Comparison of ENCODE assay signal across 17 cellular contexts in the genomic region with DNA sequence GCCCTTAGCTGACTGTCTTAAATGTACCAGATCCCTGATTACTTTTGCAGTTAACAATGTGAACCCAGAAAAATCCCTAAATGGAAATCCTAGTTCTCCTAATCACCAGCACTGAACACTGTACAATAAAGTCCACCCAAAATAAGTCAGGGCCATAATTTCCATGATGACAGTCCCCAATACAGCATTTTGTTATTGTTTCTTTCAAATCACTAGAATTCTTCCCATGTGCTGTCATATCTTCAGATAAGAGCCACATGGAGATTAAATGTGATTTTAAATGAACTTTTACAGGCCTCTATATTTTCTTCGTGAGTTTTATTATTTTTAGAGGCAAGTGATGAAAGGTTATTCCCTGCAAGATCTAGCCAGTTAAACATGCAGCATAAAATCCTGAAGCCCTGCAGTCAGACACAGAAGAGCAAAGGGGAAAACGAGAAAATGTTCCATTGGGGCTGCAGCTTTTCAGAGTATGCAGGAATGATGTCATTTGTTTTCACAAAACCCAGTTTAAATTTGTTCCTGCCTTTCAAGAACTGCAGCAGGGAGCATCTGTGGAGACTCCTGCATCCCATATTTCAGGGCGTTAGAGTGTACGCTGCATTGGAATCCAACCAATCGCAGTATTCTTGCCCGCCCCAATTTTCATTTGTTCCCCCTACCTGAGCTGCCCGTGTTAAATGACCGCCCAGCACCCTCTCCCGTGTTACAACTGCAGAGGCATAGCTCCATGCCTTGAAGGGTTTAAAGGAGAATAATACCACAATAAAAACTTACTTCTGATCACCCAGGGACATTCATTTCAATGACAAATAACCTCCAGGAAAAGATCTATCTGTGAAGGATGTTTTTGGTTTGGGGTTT.
A peak's percentile ranks its signal among the peaks of the same experiment; 100 is the strongest.
DNase-seq lines count a peak whose midpoint lies in the region; ATAC-seq and TF ChIP-seq lines count a peak whose summit lies in the region.
"Had no signal": no experiment of that assay in that cellular context is flagged by ENCODE, and none has a peak within 500 bp of the region (broad histone marks: within the 10 kb centered on the region; RNA-seq: fewer than 3 reads in every experiment).

No MANE protein-coding gene starts in this region.

- peaks cover 28% of the 10 kb centered on the region for H3K4me1 Mint-ChIP-seq in nephron progenitor cell

- intact Hi-C loops in sigmoid colon (cut with DNase I) (no loop called here), PC-3 (cut with micrococcal nuclease) (no loop called here)

- TF ChIP-seq EP300 in sigmoid colon (IDR thresholded peaks at IDR 0.05): no peak

- BruUV-seq in PC-3 (replicated peaks; lab: Mats Ljungman, UMichigan): no TSS peak

- ATAC-seq in HG03521 (IDR thresholded peaks at IDR 0.05; ENCODE audit: unreplicated experiment) (no peak), PC-3 (no peak)
- ATAC-seq: activated CD8-positive, alpha-beta memory T cell treated with anti-CD3 and anti-CD28 coated beads, Interleukin-2, amount 10 ng/mL, durations not matched to agents 7 days and 5 days; natural killer cell had no signal

- no peaks in the 10 kb centered on the region for H3K79me2 ChIP-seq in PC-3 (ENCODE audit: low read length)

- H3K27me3 Mint-ChIP-seq in nephron progenitor cell (ENCODE audit: low read depth, poor library complexity): peaks cover 3% of the 10 kb centered on the region
- H3K27me3 Mint-ChIP-seq: activated CD8-positive, alpha-beta memory T cell treated with anti-CD3 and anti-CD28 coated beads, Interleukin-2, amount 10 ng/mL, durations not matched to agents 7 days and 5 days had no signal

- 69 to 79% methylated on average over 9 of the region's 9 CpGs for WGBS in sigmoid colon, 2 donors

- H3K36me3 ChIP-seq in iPS-18a (ENCODE audit: control insufficient read depth, low read depth, low read length) (no peaks in the 10 kb centered on the region), sigmoid colon (no peaks in the 10 kb centered on the region), PC-3 (ENCODE audit: low read depth, low read length) (no peaks in the 10 kb centered on the region)
- H3K36me3 ChIP-seq: suprapubic skin had no signal

- no peaks in the 10 kb centered on the region for H3K9me3 ChIP-seq in iPS-18a (ENCODE audit: control insufficient read depth, low read depth, low read length)
- H3K9me3 ChIP-seq in sigmoid colon: no peaks in the 10 kb centered on the region
- no peaks in the 10 kb centered on the region for H3K9me3 ChIP-seq in PC-3 (ENCODE audit: low read length)
- H3K9me3 ChIP-seq: suprapubic skin had no signal

- H3K9me3 Mint-ChIP-seq in nephron progenitor cell: no peaks in the 10 kb centered on the region
- H3K9me3 Mint-ChIP-seq: natural killer cell had no signal

- H3K4me3 Mint-ChIP-seq in nephron progenitor cell: no peak overlapping the region
- H3K4me3 Mint-ChIP-seq: activated CD8-positive, alpha-beta memory T cell treated with anti-CD3 and anti-CD28 coated beads, Interleukin-2, amount 10 ng/mL, durations not matched to agents 7 days and 5 days; natural killer cell had no signal

- H3K27ac Mint-ChIP-seq in nephron progenitor cell: no peak overlapping the region
- H3K27ac Mint-ChIP-seq: activated CD8-positive, alpha-beta memory T cell treated with anti-CD3 and anti-CD28 coated beads, Interleukin-2, amount 10 ng/mL, durations not matched to agents 7 days and 5 days; natural killer cell had no signal

- POLR2A ChIA-PET in HEK293T (lab: Yijun Ruan, JAX) (no interaction called here), PC-3 (lab: Charles Lee; ENCODE audit: unreplicated experiment) (no interaction called here)

- no peaks in the 10 kb centered on the region for H3F3A ChIP-seq in PC-3 (ENCODE audit: low read length, unreplicated experiment)

- H2AFZ ChIP-seq in PC-3 (ENCODE audit: low read length): no peak overlapping the region

- H3K4me2 ChIP-seq in PC-3 (ENCODE audit: low read length): no peak overlapping the region

- H3K9ac ChIP-seq in iPS-18a (ENCODE audit: low read length) (no peak overlapping the region), PC-3 (ENCODE audit: low read length) (no peak overlapping the region)

- no peak for DNase-seq in HEK293T (ENCODE audit: extremely low spot score)
- peak; percentile 56 for DNase-seq in choroid plexus epithelial cell (ENCODE audit: low read depth)
- no peak for DNase-seq in sigmoid colon
- DNase-seq in nephron progenitor cell: no peak
- no peak for DNase-seq in cerebellar cortex (ENCODE audit: low spot score)
- no peak for DNase-seq in PC-3
- DNase-seq: activated CD8-positive, alpha-beta memory T cell treated with anti-CD3 and anti-CD28 coated beads, Interleukin-2, amount 10 ng/mL, durations not matched to agents 7 days and 5 days; activated effector memory CD4-positive, alpha-beta T cell treated with anti-CD3 and anti-CD28 coated beads, Interleukin-2, amount 50 U/mL, for 16 hours; Calu3; GDM1; natural killer cell; NCI-H446; stimulated activated CD4-positive, alpha-beta T cell treated with anti-CD3 and anti-CD28 coated beads, Interleukin-2, amount 100 ng/mL, for 48 hours; T-helper 2 cell had no signal

- H3K4me3 ChIP-seq in choroid plexus epithelial cell (ENCODE audit: low read depth, low read length) (no peak overlapping the region), iPS-18a (ENCODE audit: low read length) (peak overlapping the region; percentile 13), sigmoid colon (no peak overlapping the region), PC-3 (ENCODE audit: low read length) (no peak overlapping the region)
- H3K4me3 ChIP-seq: suprapubic skin had no signal

- no peak overlapping the region for H3K27ac ChIP-seq in iPS-18a (ENCODE audit: low read length)
- peak overlapping the region in 3 of 4 donors; percentile 45 to 75 (median 58) for H3K27ac ChIP-seq in sigmoid colon
- H3K27ac ChIP-seq in PC-3 (ENCODE audit: low read length): no peak overlapping the region
- H3K27ac ChIP-seq: suprapubic skin had no signal

- H4K20me1 ChIP-seq in PC-3 (ENCODE audit: low read length): no peaks in the 10 kb centered on the region

- no peak for TF ChIP-seq POLR2A in sigmoid colon (IDR thresholded peaks at IDR 0.05)

- CTCF ChIA-PET in HEK293T (lab: Yijun Ruan, JAX) (interaction anchor here (0.9 to 1.8 kb wide), 2 partner anchors 13 to 15 kb away, joined by 4 to 5 read pairs; no protein-coding TSS in a partner anchor), PC-3 (lab: Charles Lee) (no interaction called here)

- TF ChIP-seq CTCF in choroid plexus epithelial cell (conservative IDR thresholded peaks at IDR 0.05; ENCODE audit: low read depth, low read length): no peak
- TF ChIP-seq CTCF in sigmoid colon (IDR thresholded peaks at IDR 0.05): no peak
- no peak for TF ChIP-seq CTCF in nephron progenitor cell (IDR thresholded peaks at IDR 0.05)
- TF ChIP-seq CTCF in PC-3 (conservative IDR thresholded peaks at IDR 0.05; ENCODE audit: low read depth, low read length): no peak

- H3K4me1 ChIP-seq in iPS-18a (ENCODE audit: control insufficient read depth, low read depth, low read length) (peaks cover 24% of the 10 kb centered on the region), sigmoid colon (peaks cover 0 to 21% (median 19%) of the 10 kb centered on the region in 4 donors), PC-3 (ENCODE audit: insufficient read depth, low read length) (no peaks in the 10 kb centered on the region; the same call in 1 of the 2 replicates)
- H3K4me1 ChIP-seq: suprapubic skin had no signal

- no peaks in the 10 kb centered on the region for H3K9me2 ChIP-seq in PC-3 (replicated peaks; ENCODE audit: low read length)

- H3K27me3 ChIP-seq in iPS-18a (ENCODE audit: control insufficient read depth, insufficient read depth, low read length) (no peaks in the 10 kb centered on the region), sigmoid colon (no peaks in the 10 kb centered on the region), PC-3 (ENCODE audit: low read length) (no peaks in the 10 kb centered on the region)
- H3K27me3 ChIP-seq: suprapubic skin had no signal

- no peaks in the 10 kb centered on the region for H3K36me3 Mint-ChIP-seq in nephron progenitor cell (ENCODE audit: low read depth)
- H3K36me3 Mint-ChIP-seq: activated CD8-positive, alpha-beta memory T cell treated with anti-CD3 and anti-CD28 coated beads, Interleukin-2, amount 10 ng/mL, durations not matched to agents 7 days and 5 days; natural killer cell had no signal

TF ChIP-seq in HEK293T, 16 proteins besides CTCF, POLR2A, EP300 and RAD21:
- peak; percentile 46; the same call in 1 of the 2 replicates for TF ChIP-seq CTBP1 (IDR thresholded peaks at IDR 0.05; ENCODE audit: borderline replicate concordance)
- TF ChIP-seq TARDBP (IDR thresholded peaks at IDR 0.05): no peak
- TF ChIP-seq, protein P1, sequence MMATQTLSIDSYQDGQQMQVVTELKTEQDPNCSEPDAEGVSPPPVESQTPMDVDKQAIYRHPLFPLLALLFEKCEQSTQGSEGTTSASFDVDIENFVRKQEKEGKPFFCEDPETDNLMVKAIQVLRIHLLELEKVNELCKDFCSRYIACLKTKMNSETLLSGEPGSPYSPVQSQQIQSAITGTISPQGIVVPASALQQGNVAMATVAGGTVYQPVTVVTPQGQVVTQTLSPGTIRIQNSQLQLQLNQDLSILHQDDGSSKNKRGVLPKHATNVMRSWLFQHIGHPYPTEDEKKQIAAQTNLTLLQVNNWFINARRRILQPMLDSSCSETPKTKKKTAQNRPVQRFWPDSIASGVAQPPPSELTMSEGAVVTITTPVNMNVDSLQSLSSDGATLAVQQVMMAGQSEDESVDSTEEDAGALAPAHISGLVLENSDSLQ (IDR thresholded peaks at IDR 0.05): peak; percentile 43; the same call in 1 of the 2 replicates
- no peak for TF ChIP-seq FOXM1 (IDR thresholded peaks at IDR 0.05; ENCODE audit: borderline replicate concordance)

Comparison
In these comparisons a context has a peak if more than half of its experiments do, and no peak if none do; other contexts are left out.
1. H3K27ac ChIP-seq: peak in sigmoid colon (3 of 4); none in iPS-18a (single experiment) and PC-3 (single experiment).